In genomic region chr9:35686222-35687203, GRCh38 we compare ENCODE assay signal across 1 cellular context.
A peak's percentile ranks its signal among the peaks of the same experiment; 100 is the strongest.
TF ChIP-seq lines count a peak whose summit lies in the region.

No MANE protein-coding gene starts in this region.

TF ChIP-seq in HepG2, 621 proteins besides CTCF, POLR2A, EP300 and RAD21:
- TF ChIP-seq ATF7 (IDR thresholded peaks at IDR 0.05) (0 out of 2 replicates have a peak, but pooled peaks have one; percentile 19), ATF7 (CRISPR knock-in tag; IDR thresholded peaks at IDR 0.05) (no peak), ZMYM2 (CRISPR knock-in tag; IDR thresholded peaks at IDR 0.05) (no peak), ZNF263 (CRISPR knock-in tag; IDR thresholded peaks at IDR 0.05) (0 out of 2 replicates have a peak, but pooled peaks have one; percentile 18)
TF ChIP-seq in HepG2: peak in this region for 2.
